34 cellular contexts compared by ENCODE assay signal in the genomic region with DNA sequence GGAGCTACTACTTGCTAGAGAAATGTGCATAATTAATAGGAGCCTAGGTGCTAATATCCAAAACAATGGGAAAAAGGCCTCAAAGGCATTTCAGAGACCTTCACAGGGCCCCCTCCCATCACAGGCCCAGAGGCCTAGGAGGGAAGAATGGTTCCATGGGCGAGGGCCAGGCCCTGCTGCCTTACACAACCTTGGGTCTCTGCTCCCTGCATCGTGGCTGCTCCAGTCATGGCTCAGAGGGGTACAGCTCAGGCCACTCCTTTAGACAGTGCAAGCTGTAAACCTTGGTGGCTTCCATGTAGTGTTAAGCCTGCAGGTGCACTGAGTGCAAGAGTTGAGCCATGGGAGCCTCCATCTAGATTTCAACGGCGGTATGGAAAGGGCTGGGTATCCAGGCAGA.
"Had no signal": no experiment of that assay in that cellular context is flagged by ENCODE, and none has a peak within 500 bp of the region (broad histone marks: within the 10 kb centered on the region; RNA-seq: fewer than 3 reads in every experiment).

No MANE protein-coding gene starts in this region.

- H3K27ac ChIP-seq: KMS-11 had no signal

- H3K9me3 ChIP-seq: MG63 had no signal

- DNase-seq: Karpas-422, Kasumi-1, MG63, MM.1S, MV-4-11, NCI-H1048, NCI-H1092, NCI-H1092 treated with DMSO at 0.1 percent for 48 hours, NCI-H1105, NCI-H1105 treated with DMSO at 0.1 percent for 48 hours, NCI-H1417, NCI-H1417 treated with DMSO at 0.1 percent for 48 hours, NCI-H1436, NCI-H1436 treated with DMSO at 0.1 percent for 48 hours, NCI-H146, NCI-H1694, NCI-H1694 treated with DMSO at 0.1 percent for 48 hours, NCI-H187, NCI-H187 treated with DMSO at 0.1 percent for 48 hours, NCI-H1930, NCI-H2029, NCI-H2029 treated with DMSO at 0.1 percent for 48 hours, NCI-H2081, NCI-H2081 treated with DMSO at 0.1 percent for 48 hours, NCI-H2107, NCI-H2171, NCI-H2171 treated with DMSO at 0.1 percent for 48 hours, NCI-H2227 treated with DMSO at 0.1 percent for 48 hours, NCI-H226, NCI-H345, NCI-H446, NCI-H446 treated with DMSO at 0.1 percent for 48 hours, NCI-H510A had no signal

- H3K9ac ChIP-seq: KMS-11 had no signal

- H3K27me3 ChIP-seq: MG63 had no signal

- H3K4me2 ChIP-seq: KMS-11 had no signal

- H3K36me3 ChIP-seq: MG63 had no signal

- H3K4me3 ChIP-seq: MG63 had no signal
